In genomic region chr1:15524283-15525042, GRCh38 we compare ENCODE assay signal across 8 cellular contexts. TPM values are rescaled to one million over a fixed set of nuclear protein-coding genes. Genes with fewer than 3 reads are reported as not detected.
DNase-seq lines count a peak whose midpoint lies in the region; ATAC-seq and TF ChIP-seq lines count a peak whose summit lies in the region.

No MANE protein-coding gene starts in this region.

- intact Hi-C loops in activated CD4-positive, alpha-beta T cell treated with anti-CD3 and anti-CD28 coated beads for 36 hours (cut with DNase I, micrococcal nuclease), result loop anchor here (1.0 to 10.0 kb wide), 16 partner anchors 53 to 1913 kb away; partner anchors contain the start of genes EFHD2 (in 1 of the 2), FBXO42 (in 1 of the 2), NECAP2 (in 1 of the 2) and PLEKHM2 (in 1 of the 2)

- H3K4me1 Mint-ChIP-seq in activated CD4-positive, alpha-beta T cell treated with anti-CD3 and anti-CD28 coated beads for 36 hours, result peaks cover 51% of the 10 kb centered on the region
- H3K4me1 Mint-ChIP-seq in chondrocyte (ENCODE audit: low read depth), result peaks cover 37% of the 10 kb centered on the region

- CTCF ChIA-PET in activated CD4-positive, alpha-beta T cell treated with anti-CD3 and anti-CD28 coated beads for 36 hours (lab: Charles Lee), result interaction anchor here (1.2 kb wide), 1 partner anchor 201 kb away, joined by 4 read pairs; no protein-coding TSS in a partner anchor

- H3K4me3 Mint-ChIP-seq in activated CD4-positive, alpha-beta T cell treated with anti-CD3 and anti-CD28 coated beads for 36 hours, result peak overlapping the region; percentile 84
- H3K4me3 Mint-ChIP-seq in chondrocyte (ENCODE audit: unreplicated experiment), result peak overlapping the region; percentile 92

- DNase-seq in AG10803 (ENCODE audit: low read depth) (peak; percentile 98), GM19238 (ENCODE audit: insufficient read length, low spot score) (peak; percentile 88), NCI-H510A (lab: John Stamatoyannopoulos, UW) (peak; percentile 100), chondrocyte (ENCODE audit: low spot score) (peak; percentile 99), kidney glomerular epithelial cell (lab: John Stamatoyannopoulos, UW) (peak; percentile 97)
- peak; percentile 100 for DNase-seq in activated CD4-positive, alpha-beta T cell treated with anti-CD3 and anti-CD28 coated beads for 36 hours
- peak; percentile 100 for DNase-seq in stimulated activated CD4-positive, alpha-beta T cell treated with anti-CD3 and anti-CD28 coated beads, Interleukin-15, amount 100 ng/mL, for 48 hours (ENCODE audit: low read depth in 2 of 2)

- no peaks in the 10 kb centered on the region for H3K27me3 Mint-ChIP-seq in activated CD4-positive, alpha-beta T cell treated with anti-CD3 and anti-CD28 coated beads for 36 hours
- H3K27me3 Mint-ChIP-seq in chondrocyte (ENCODE audit: low read depth), result no peaks in the 10 kb centered on the region

- TF ChIP-seq CTCF in AG10803 (conservative IDR thresholded peaks at IDR 0.05; ENCODE audit: low read length), result no peak
- TF ChIP-seq CTCF in chondrocyte (IDR thresholded peaks at IDR 0.05), result no peak

- H3K9me3 Mint-ChIP-seq in activated CD4-positive, alpha-beta T cell treated with anti-CD3 and anti-CD28 coated beads for 36 hours (ENCODE audit: low read depth), result no peaks in the 10 kb centered on the region
- H3K9me3 Mint-ChIP-seq in chondrocyte (ENCODE audit: low read depth), result no peaks in the 10 kb centered on the region

- peak overlapping the region; percentile 97 for H3K27ac Mint-ChIP-seq in activated CD4-positive, alpha-beta T cell treated with anti-CD3 and anti-CD28 coated beads for 36 hours
- H3K27ac Mint-ChIP-seq in chondrocyte (ENCODE audit: unreplicated experiment), result peak overlapping the region; percentile 100

- POLR2A ChIA-PET in activated CD4-positive, alpha-beta T cell treated with anti-CD3 and anti-CD28 coated beads for 36 hours (lab: Charles Lee), result no interaction called here

- peak; percentile 37 for ATAC-seq in HG03439 (IDR thresholded peaks at IDR 0.05; ENCODE audit: unreplicated experiment)
- peak; percentile 57 for ATAC-seq in activated CD4-positive, alpha-beta T cell treated with anti-CD3 and anti-CD28 coated beads for 36 hours

- peak overlapping the region; percentile 81 for H3K4me3 ChIP-seq in AG10803 (ENCODE audit: low read length)

- H3K36me3 Mint-ChIP-seq in activated CD4-positive, alpha-beta T cell treated with anti-CD3 and anti-CD28 coated beads for 36 hours (ENCODE audit: low read depth), result peaks cover 2% of the 10 kb centered on the region
- no peaks in the 10 kb centered on the region for H3K36me3 Mint-ChIP-seq in chondrocyte (ENCODE audit: low read depth)

RNA-seq across cellular contexts. Expression of gene CASP9, which starts 0.4 kb away (rescaled TPM):
- 1 to 10 TPM; 7.6 to 9.6 TPM for total RNA-seq in activated CD4-positive, alpha-beta T cell treated with anti-CD3 and anti-CD28 coated beads for 36 hours
- 7.6 to 11.6 TPM (median 9.7 TPM) in 3 replicates for total RNA-seq in chondrocyte

RNA-seq across cellular contexts. Expression of gene DNAJC16, which starts 2.2 kb away (rescaled TPM):
- total RNA-seq in activated CD4-positive, alpha-beta T cell treated with anti-CD3 and anti-CD28 coated beads for 36 hours, result 10 to 100 TPM; 10.9 to 14.1 TPM
- 19.9 to 22.8 TPM (median 20.4 TPM) in 3 replicates for total RNA-seq in chondrocyte

RNA-seq across cellular contexts. Expression of gene CELA2B, which starts 48.6 kb away (rescaled TPM):
- not detected for total RNA-seq in activated CD4-positive, alpha-beta T cell treated with anti-CD3 and anti-CD28 coated beads for 36 hours
- total RNA-seq in chondrocyte, result not detected in 3 replicates

Comparison
In these comparisons a context has a peak if more than half of its experiments do, and no peak if none do; other contexts are left out.
1. Peak in every context shown above with its lines: DNase-seq, ATAC-seq and H3K4me3 ChIP-seq.